Comparison of ENCODE assay signal across 33 cellular contexts in the genomic region with DNA sequence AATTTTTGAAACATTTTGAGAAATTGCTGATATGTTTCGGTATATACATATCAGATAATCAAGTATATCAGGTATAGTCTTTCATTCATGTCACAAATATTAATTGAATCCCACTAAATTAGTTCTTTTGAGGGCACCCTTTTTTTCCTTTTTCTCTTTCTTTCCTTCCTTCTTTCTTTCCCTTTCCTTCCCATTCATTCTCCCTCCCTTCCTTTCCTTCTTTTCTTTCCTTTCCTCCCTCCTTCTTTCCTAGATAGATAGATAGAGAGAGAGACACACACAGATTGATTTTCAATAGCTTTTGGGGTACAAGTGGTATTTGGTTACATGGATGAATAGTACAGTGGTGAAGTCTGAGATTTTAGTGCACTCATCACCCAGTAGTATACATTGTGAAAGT.
"Had no signal": no experiment of that assay in that cellular context is flagged by ENCODE, and none has a peak within 500 bp of the region (broad histone marks: within the 10 kb centered on the region; RNA-seq: fewer than 3 reads in every experiment).

No MANE protein-coding gene starts in this region.

- H3K4me3 Mint-ChIP-seq: activated CD4-positive, alpha-beta memory T cell treated with anti-CD3 and anti-CD28 coated beads for 36 hours; activated naive CD4-positive, alpha-beta T cell treated with anti-CD3 and anti-CD28 coated beads, Interleukin-2, amount 10 ng/mL, durations not matched to agents 7 days and 5 days; activated naive CD8-positive, alpha-beta T cell treated with anti-CD3 and anti-CD28 coated beads for 36 hours; activated T-cell treated with anti-CD3 and anti-CD28 coated beads, Interleukin-2, amount 50 U/mL, for 4 hours; activated T-helper 1 cell treated with anti-CD3 and anti-CD28 coated beads, Interleukin-12 subunit alpha, Interleukin-12 subunit beta, Interleukin-2, Interleukin-4 antibody, amounts not matched to agents 30 ng/mL and 10 ng/mL and 1 ng/mL, durations not matched to agents 14 hours and 24 hours and 36 hours; T-helper 1 cell treated with Interleukin-12 subunit alpha and Interleukin-12 subunit beta and Interleukin-4 antibody, amounts not matched to agents 30 μg/mL and 1 μg/mL, for 36 hours; T-helper 2 cell treated with Interferon-gamma antibody and Interleukin-4, amounts not matched to agents 5 μg/mL and 100 μg/mL, for 36 hours had no signal

- H3K9ac ChIP-seq: SK-N-SH had no signal

- H3K9me3 Mint-ChIP-seq: activated CD4-positive, alpha-beta memory T cell treated with anti-CD3 and anti-CD28 coated beads for 36 hours; activated naive CD4-positive, alpha-beta T cell treated with anti-CD3 and anti-CD28 coated beads, Interleukin-2, amount 10 ng/mL, durations not matched to agents 7 days and 5 days; activated naive CD8-positive, alpha-beta T cell treated with anti-CD3 and anti-CD28 coated beads for 36 hours; activated T-cell treated with anti-CD3 and anti-CD28 coated beads, Interleukin-2, amount 50 U/mL, for 4 hours; activated T-helper 1 cell treated with anti-CD3 and anti-CD28 coated beads, Interleukin-12 subunit alpha, Interleukin-12 subunit beta, Interleukin-2, Interleukin-4 antibody, amounts not matched to agents 30 ng/mL and 10 ng/mL and 1 ng/mL, durations not matched to agents 14 hours and 24 hours and 36 hours; T-helper 1 cell treated with Interleukin-12 subunit alpha and Interleukin-12 subunit beta and Interleukin-4 antibody, amounts not matched to agents 30 μg/mL and 1 μg/mL, for 36 hours; T-helper 2 cell treated with Interferon-gamma antibody and Interleukin-4, amounts not matched to agents 5 μg/mL and 100 μg/mL, for 36 hours had no signal

- H3K27ac Mint-ChIP-seq: activated CD4-positive, alpha-beta memory T cell treated with anti-CD3 and anti-CD28 coated beads for 36 hours; activated naive CD4-positive, alpha-beta T cell treated with anti-CD3 and anti-CD28 coated beads, Interleukin-2, amount 10 ng/mL, durations not matched to agents 7 days and 5 days; activated naive CD8-positive, alpha-beta T cell treated with anti-CD3 and anti-CD28 coated beads for 36 hours; activated T-helper 1 cell treated with anti-CD3 and anti-CD28 coated beads, Interleukin-12 subunit alpha, Interleukin-12 subunit beta, Interleukin-2, Interleukin-4 antibody, amounts not matched to agents 30 ng/mL and 10 ng/mL and 1 ng/mL, durations not matched to agents 14 hours and 24 hours and 36 hours; T-helper 1 cell treated with Interleukin-12 subunit alpha and Interleukin-12 subunit beta and Interleukin-4 antibody, amounts not matched to agents 30 μg/mL and 1 μg/mL, for 36 hours; T-helper 2 cell treated with Interferon-gamma antibody and Interleukin-4, amounts not matched to agents 5 μg/mL and 100 μg/mL, for 36 hours had no signal

- H3K4me2 ChIP-seq: SK-N-SH had no signal

- H3K27me3 Mint-ChIP-seq: activated CD4-positive, alpha-beta memory T cell treated with anti-CD3 and anti-CD28 coated beads for 36 hours; activated naive CD4-positive, alpha-beta T cell treated with anti-CD3 and anti-CD28 coated beads, Interleukin-2, amount 10 ng/mL, durations not matched to agents 7 days and 5 days; activated naive CD8-positive, alpha-beta T cell treated with anti-CD3 and anti-CD28 coated beads for 36 hours had no signal

- H3K4me3 ChIP-seq: ascending aorta, MG63, Peyer's patch, SJSA1 had no signal

- H3K27ac ChIP-seq: ascending aorta, Peyer's patch, SJSA1 had no signal

- H3K9me3 ChIP-seq: ascending aorta, MG63, Peyer's patch, SJSA1, SK-N-SH had no signal

- H3K27me3 ChIP-seq: ascending aorta, MG63, Peyer's patch, SJSA1 had no signal

- DNase-seq: activated CD4-positive, alpha-beta memory T cell treated with anti-CD3 and anti-CD28 coated beads for 36 hours; activated CD4-positive, alpha-beta T cell treated with anti-CD3 and anti-CD28 coated beads, Interleukin-2, amount 50 U/mL, for 1 hour; activated CD8-positive, alpha-beta memory T cell treated with anti-CD3 and anti-CD28 coated beads, Interleukin-2, amount 50 U/mL, for 4 hours; activated gamma-delta T cell; activated naive CD4-positive, alpha-beta T cell treated with anti-CD3 and anti-CD28 coated beads, Interleukin-2, amount 10 ng/mL, durations not matched to agents 7 days and 5 days; activated naive CD8-positive, alpha-beta T cell treated with anti-CD3 and anti-CD28 coated beads for 36 hours; activated T-cell treated with anti-CD3 and anti-CD28 coated beads for 4 hours; activated T-cell treated with anti-CD3 and anti-CD28 coated beads, Interleukin-2, amount 50 U/mL, for 4 hours; amygdala; IMR-90; Karpas-422; KBM-7; MG63; NCI-H1092; NCI-H1436 treated with DMSO at 0.1 percent for 48 hours; NCI-H187; NCI-H2029 treated with DMSO at 0.1 percent for 48 hours; NCI-H2107; NCI-H2171; NCI-H510A; NCI-H526; NCI-H748 treated with DMSO at 0.1 percent for 48 hours; NK-92 treated with Interleukin-12 subunit alpha and Interleukin-12 subunit beta, amount 100 ng/mL, for 24 hours; PC-3; Peyer's patch; RPMI8226; SHP77 treated with DMSO at 0.1 percent for 48 hours; SK-N-SH had no signal

- ATAC-seq: activated T-cell treated with anti-CD3 and anti-CD28 coated beads, Interleukin-2, amount 50 U/mL, for 4 hours; PC-3 had no signal
